ENCODE assay signal across 9 cellular contexts in the genomic region with DNA sequence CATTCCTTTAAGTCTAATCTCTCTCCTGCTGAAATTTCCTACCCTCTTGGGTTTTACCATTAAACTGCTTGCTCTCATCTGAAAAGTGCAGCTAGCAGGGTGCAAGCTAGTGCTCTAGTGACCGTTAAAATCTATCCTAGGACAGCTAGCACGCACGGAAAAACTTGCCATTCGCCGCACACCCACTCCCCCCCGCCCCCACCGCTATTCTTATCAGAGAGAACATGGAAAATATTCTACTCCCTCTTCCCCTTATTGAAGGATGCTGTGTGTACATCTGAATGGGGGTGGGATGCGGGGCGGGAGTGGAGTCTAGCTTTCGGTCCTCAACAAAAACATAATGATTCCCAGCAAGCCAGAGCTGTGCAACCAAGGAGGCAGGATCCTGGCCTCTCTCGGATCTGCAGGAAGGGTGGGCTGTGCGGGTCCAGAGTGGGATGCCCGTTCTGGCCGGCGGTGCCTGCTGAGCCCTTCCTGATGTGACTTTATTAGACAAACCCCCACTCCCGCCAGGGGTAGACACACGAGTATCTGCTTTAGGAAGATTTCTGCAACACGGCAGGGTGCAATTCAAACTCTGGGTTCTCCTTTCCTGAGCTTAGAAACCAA. TPM values are rescaled to one million over a fixed set of nuclear protein-coding genes. Genes with fewer than 3 reads are reported as not detected.
DNase-seq lines count a peak whose midpoint lies in the region; ATAC-seq, FAIRE-seq and TF ChIP-seq lines count a peak whose summit lies in the region.
"Had no signal": no experiment of that assay in that cellular context is flagged by ENCODE, and none has a peak within 500 bp of the region (broad histone marks: within the 10 kb centered on the region; RNA-seq: fewer than 3 reads in every experiment).

No MANE protein-coding gene starts in this region.

- DNase-seq in left ventricle myocardium inferior: no peak
- DNase-seq in right atrium auricular region (ENCODE audit: low spot score): no peak
- DNase-seq in activated CD8-positive, alpha-beta T cell treated with anti-CD3 and anti-CD28 coated beads for 36 hours: no peak
- DNase-seq in keratinocyte (ENCODE audit: low read depth, low spot score): no peak
- DNase-seq in type B pancreatic cell (ENCODE audit: extremely low spot score, unreplicated experiment): no peak
- no peak for DNase-seq in NCI-H345 treated with DMSO at 0.1 percent for 48 hours (lab: John Stamatoyannopoulos, UW; ENCODE audit: unreplicated experiment)
- no peak for DNase-seq in DMS53 (lab: John Stamatoyannopoulos, UW)
- DNase-seq: DND-41 had no signal

- dilution Hi-C loops in keratinocyte (cut with MboI; ENCODE audit: extremely low pct_ligation_motif_present, low sequenced_read_pairs): no loop called here

- FAIRE-seq in keratinocyte (lab: Jason Lieb, UNC): no peak

- intact Hi-C loops in left ventricle myocardium inferior (cut with micrococcal nuclease): no loop called here
- intact Hi-C loops in activated CD8-positive, alpha-beta T cell treated with anti-CD3 and anti-CD28 coated beads for 36 hours (cut with micrococcal nuclease): loop anchor here (5.0 to 10.0 kb wide), 4 partner anchors 129 to 522 kb away; no protein-coding TSS in a partner anchor

- no peaks in the 10 kb centered on the region for H3K36me3 Mint-ChIP-seq in activated CD8-positive, alpha-beta T cell treated with anti-CD3 and anti-CD28 coated beads for 36 hours (ENCODE audit: low read depth)
- peaks cover 8% of the 10 kb centered on the region for H3K36me3 Mint-ChIP-seq in type B pancreatic cell

- no peak overlapping the region for H2AFZ ChIP-seq in keratinocyte (ENCODE audit: control insufficient read depth, low read length)

- H3K27ac Mint-ChIP-seq in activated CD8-positive, alpha-beta T cell treated with anti-CD3 and anti-CD28 coated beads for 36 hours: no peak overlapping the region
- no peak overlapping the region for H3K27ac Mint-ChIP-seq in type B pancreatic cell

- H3K4me1 ChIP-seq in left ventricle myocardium inferior (peaks cover 37% of the 10 kb centered on the region), right atrium auricular region (peaks cover 0 to 31% of the 10 kb centered on the region in 2 donors), keratinocyte (ENCODE audit: control insufficient read depth, extremely low read depth, insufficient read depth, low read length) (no peaks in the 10 kb centered on the region)

- H3K4me3 Mint-ChIP-seq in activated CD8-positive, alpha-beta T cell treated with anti-CD3 and anti-CD28 coated beads for 36 hours: peak overlapping the region; percentile 64
- peak overlapping the region; percentile 84 for H3K4me3 Mint-ChIP-seq in type B pancreatic cell

- no peak for ATAC-seq in activated CD8-positive, alpha-beta T cell treated with anti-CD3 and anti-CD28 coated beads for 36 hours
- no peak for ATAC-seq in HG03108 (IDR thresholded peaks at IDR 0.05; ENCODE audit: unreplicated experiment)

- no peaks in the 10 kb centered on the region for H3K9me1 ChIP-seq in keratinocyte (ENCODE audit: control insufficient read depth, extremely low read depth, insufficient read depth, low read length)

- CTCF ChIA-PET in activated CD8-positive, alpha-beta T cell treated with anti-CD3 and anti-CD28 coated beads for 36 hours (lab: Charles Lee): interaction anchor here (0.6 to 3.2 kb wide), 23 partner anchors 11 to 523 kb away, joined by 3 to 31 read pairs (median 3); no protein-coding TSS in a partner anchor

- peaks cover 4% of the 10 kb centered on the region for H3K4me1 Mint-ChIP-seq in activated CD8-positive, alpha-beta T cell treated with anti-CD3 and anti-CD28 coated beads for 36 hours (ENCODE audit: low read depth)
- H3K4me1 Mint-ChIP-seq in type B pancreatic cell (ENCODE audit: unreplicated experiment): peaks cover 17% of the 10 kb centered on the region

- H3K79me2 ChIP-seq in keratinocyte (ENCODE audit: control insufficient read depth, insufficient read depth, low read length): no peaks in the 10 kb centered on the region

- H3K27ac ChIP-seq in left ventricle myocardium inferior (replicated peaks) (no peak overlapping the region), right atrium auricular region (no peak overlapping the region), keratinocyte (ENCODE audit: control insufficient read depth, insufficient read depth, low read length) (no peak overlapping the region)

- no peak overlapping the region for H3K9ac ChIP-seq in keratinocyte (ENCODE audit: control insufficient read depth, extremely low read depth, insufficient read depth, low read length)

- H3K9me3 ChIP-seq in left ventricle myocardium inferior (replicated peaks) (no peaks in the 10 kb centered on the region), right atrium auricular region (no peaks in the 10 kb centered on the region), keratinocyte (ENCODE audit: control insufficient read depth, low read depth, low read length) (peaks cover 5% of the 10 kb centered on the region)

- POLR2A ChIA-PET in activated CD8-positive, alpha-beta T cell treated with anti-CD3 and anti-CD28 coated beads for 36 hours (lab: Charles Lee): no interaction called here

- no peaks in the 10 kb centered on the region for H4K20me1 ChIP-seq in keratinocyte (ENCODE audit: control insufficient read depth, extremely low read depth, insufficient read depth, low read length)

- peaks cover 62% of the 10 kb centered on the region for H3K27me3 Mint-ChIP-seq in activated CD8-positive, alpha-beta T cell treated with anti-CD3 and anti-CD28 coated beads for 36 hours
- H3K27me3 Mint-ChIP-seq in type B pancreatic cell: peaks cover 75% of the 10 kb centered on the region

- peak overlapping the region; percentile 69 for H3K4me3 ChIP-seq in left ventricle myocardium inferior
- peak overlapping the region in 1 of 2 donors; percentile 55 for H3K4me3 ChIP-seq in right atrium auricular region
- H3K4me3 ChIP-seq in keratinocyte (ENCODE audit: control insufficient read depth in 2 of 3, extremely low read depth in 1 of 3, insufficient read depth in 2 of 3, low read depth in 1 of 3, low read length in 3 of 3): peak overlapping the region in 1 of 3 experiments; percentile 57

- peak overlapping the region; percentile 77 for H3K4me2 ChIP-seq in keratinocyte (ENCODE audit: control insufficient read depth, extremely low read depth, insufficient read depth, low read depth, low read length)

- TF ChIP-seq CTCF in left ventricle myocardium inferior (IDR thresholded peaks at IDR 0.05; ENCODE audit: borderline replicate concordance) (no peak), right atrium auricular region (IDR thresholded peaks at IDR 0.05) (no peak), keratinocyte (optimal IDR thresholded peaks at IDR 0.05 in 1 of 3, IDR thresholded peaks at IDR 0.05 in 1 of 3, conservative IDR thresholded peaks at IDR 0.05 in 1 of 3; ENCODE audit: extremely low read depth in 1 of 3, insufficient read depth in 2 of 3, low read length in 3 of 3) (no peak), type B pancreatic cell (conservative IDR thresholded peaks at IDR 0.05) (no peak)
- TF ChIP-seq CTCF in activated CD8-positive, alpha-beta T cell treated with anti-CD3 and anti-CD28 coated beads for 36 hours (IDR thresholded peaks at IDR 0.05): no peak

- H3K27me3 ChIP-seq in left ventricle myocardium inferior (ENCODE audit: low read depth): peaks cover 92% of the 10 kb centered on the region
- peaks cover 16 to 30% of the 10 kb centered on the region in 2 donors for H3K27me3 ChIP-seq in right atrium auricular region
- peaks cover 59% of the 10 kb centered on the region for H3K27me3 ChIP-seq in keratinocyte (ENCODE audit: control insufficient read depth, extremely low read depth, insufficient read depth, low read length)

- H3K36me3 ChIP-seq in left ventricle myocardium inferior (no peaks in the 10 kb centered on the region), right atrium auricular region (no peaks in the 10 kb centered on the region), keratinocyte (ENCODE audit: control insufficient read depth in 2 of 2, extremely low read depth in 1 of 2, insufficient read depth in 2 of 2, low read length in 2 of 2) (no peaks in the 10 kb centered on the region)

- H3K9me3 Mint-ChIP-seq in activated CD8-positive, alpha-beta T cell treated with anti-CD3 and anti-CD28 coated beads for 36 hours: no peaks in the 10 kb centered on the region
- H3K9me3 Mint-ChIP-seq in type B pancreatic cell: peaks cover 5% of the 10 kb centered on the region

RNA-seq across cellular contexts. Expression of gene ADRA2A, which starts 1.1 kb away (rescaled TPM):
- 0.27 TPM for total RNA-seq in left ventricle myocardium inferior
- total RNA-seq in right atrium auricular region: 1 to 10 TPM; 1.2 to 1.4 TPM
- under 1 TPM in 1 of 2 experiments, not detected in 1; 0.07 TPM for total RNA-seq in activated CD8-positive, alpha-beta T cell treated with anti-CD3 and anti-CD28 coated beads for 36 hours
- polyA plus RNA-seq in keratinocyte: 0.01 TPM in 1 of 3 replicates, not detected in the others
- polyA plus RNA-seq in keratinocyte (2011; ENCODE audit: low read depth): not detected
- not detected in 2 replicates for polyA plus RNA-seq in keratinocyte (2011; cell fraction: cytosol; rRNA removed)
- polyA plus RNA-seq in keratinocyte (2011; cell fraction: nucleus; rRNA removed): 0.07 TPM in 1 of 2 replicates, not detected in the other
- polyA plus RNA-seq in keratinocyte (2012; ENCODE audit: low replicate concordance): not detected in 2 replicates
- polyA minus RNA-seq in keratinocyte: not detected in 3 replicates
- polyA minus RNA-seq in keratinocyte (2011; cell fraction: cytosol; rRNA and poly(A)+ RNA removed): not detected
- polyA minus RNA-seq in keratinocyte (2011; cell fraction: nucleus; rRNA and poly(A)+ RNA removed): 0.11 TPM in 1 of 2 replicates, not detected in the other
- total RNA-seq in type B pancreatic cell (ENCODE audit: low replicate concordance): 16.1 and 19.3 TPM in 2 replicates
